8 cellular contexts compared by ENCODE assay signal in genomic region chr5:55993628-55994501, GRCh38. TPM values are rescaled to one million over a fixed set of nuclear protein-coding genes. Genes with fewer than 3 reads are reported as not detected.
DNase-seq lines count a peak whose midpoint lies in the region; ATAC-seq, FAIRE-seq and TF ChIP-seq lines count a peak whose summit lies in the region.

No MANE protein-coding gene starts in this region.

- TF ChIP-seq EP300 in K562 (IDR thresholded peaks at IDR 0.05; ENCODE audit: low read length) = no peak
- TF ChIP-seq EP300 in tibial nerve (IDR thresholded peaks at IDR 0.05) = no peak

- intact Hi-C loops in K562 (cut with micrococcal nuclease) = loop anchor here (2.0 to 5.0 kb wide), 2 partner anchors 43 to 79 kb away; no protein-coding TSS in a partner anchor

- in situ Hi-C loops in K562 (cut with MboI) = no loop called here

- H2AFZ ChIP-seq in K562 (ENCODE audit: low read depth, low read length) = peak overlapping the region; percentile 89

- no peak for FAIRE-seq in K562 (lab: Jason Lieb, UNC)

- no peak for DNase-seq in AG04449 (ENCODE audit: low read depth, low spot score)
- DNase-seq in K562 (ENCODE audit: extremely low read depth in 1 of 4, low spot score in 3 of 4) = no peak
- DNase-seq in tibial nerve (ENCODE audit: low spot score in 2 of 2) = no peak

- CTCF ChIA-PET in AG04449 (lab: Yijun Ruan, JAX) = interaction anchor here (1.3 kb wide), 1 partner anchor 9 kb away, joined by 3 read pairs; no protein-coding TSS in a partner anchor
- CTCF ChIA-PET in K562 (lab: Yijun Ruan, JAX; ENCODE audit: low intra/inter-chr PET ratio) = interaction anchor here (0.6 kb wide), 1 partner anchor 79 kb away, joined by 3 read pairs; no protein-coding TSS in a partner anchor

- no peaks in the 10 kb centered on the region for H3K27me3 ChIP-seq in HUES64 (ENCODE audit: insufficient read depth, low read length)
- no peaks in the 10 kb centered on the region for H3K27me3 ChIP-seq in K562 (ENCODE audit: control insufficient read depth in 2 of 2, insufficient read depth in 2 of 2, low read length in 2 of 2)
- no peaks in the 10 kb centered on the region for H3K27me3 ChIP-seq in liver (ENCODE audit: control insufficient read depth in 4 of 4, insufficient read depth in 4 of 4, low read length in 3 of 4)
- H3K27me3 ChIP-seq in tibial nerve = no peaks in the 10 kb centered on the region

- no peaks in the 10 kb centered on the region for H3K36me3 ChIP-seq in HUES64 (ENCODE audit: insufficient read depth, low read length)
- H3K36me3 ChIP-seq in K562 (ENCODE audit: control insufficient read depth, insufficient read depth, low read length) = no peaks in the 10 kb centered on the region
- peaks cover 0 to 2% (median 0%) of the 10 kb centered on the region in 4 donors for H3K36me3 ChIP-seq in liver (ENCODE audit: control insufficient read depth in 4 of 4, insufficient read depth in 3 of 4, low read depth in 1 of 4, low read length in 3 of 4)
- peaks cover 0 to 4% (median 0%) of the 10 kb centered on the region in 3 donors for H3K36me3 ChIP-seq in tibial nerve

- ATAC-seq in K562 (no peak), GM18861 (IDR thresholded peaks at IDR 0.05; ENCODE audit: unreplicated experiment) (no peak), GM19328 (IDR thresholded peaks at IDR 0.05; ENCODE audit: unreplicated experiment) (no peak), GM18520 (IDR thresholded peaks at IDR 0.05; ENCODE audit: unreplicated experiment) (no peak)

- H3K4me3 ChIP-seq in AG04449 (ENCODE audit: low read depth, low read length) (peak overlapping the region; percentile 84), HUES64 (ENCODE audit: low read length) (peak overlapping the region; percentile 79), K562 (peak overlapping the region; percentile 90), liver (ENCODE audit: low read depth in 1 of 3, low read length in 3 of 3) (peak overlapping the region; percentile 75 to 91 (median 76)), tibial nerve (peak overlapping the region; percentile 70 to 95 (median 93))

- peaks cover 10% of the 10 kb centered on the region for H3K4me1 ChIP-seq in HUES64 (ENCODE audit: insufficient read depth, low read length)
- peaks cover 16 to 33% of the 10 kb centered on the region in 2 experiments for H3K4me1 ChIP-seq in K562 (replicated peaks in 1 of 2; ENCODE audit: control insufficient read depth in 2 of 2, insufficient read depth in 2 of 2, low read length in 2 of 2)
- peaks cover 4 to 41% (median 11%) of the 10 kb centered on the region in 4 donors for H3K4me1 ChIP-seq in liver (ENCODE audit: control insufficient read depth in 4 of 4, insufficient read depth in 4 of 4, low read length in 3 of 4)
- peaks cover 0 to 53% (median 18%) of the 10 kb centered on the region in 4 donors for H3K4me1 ChIP-seq in tibial nerve

- WGBS in HUES64 = 4% methylated on average over 11 of the region's 15 CpGs
- WGBS in K562 (ENCODE audit: insufficient coverage, low coverage, missing lambda C conversion rate) = 1% methylated on average over 14 of the region's 15 CpGs
- under 1% methylated on average over 15 of the region's 15 CpGs for WGBS in liver
- 0% methylated on average over 15 of the region's 15 CpGs for WGBS in tibial nerve, 2 donors

- H3K9me3 ChIP-seq in HUES64 (ENCODE audit: insufficient read depth, low read depth, low read length) (no peaks in the 10 kb centered on the region), K562 (replicated peaks; ENCODE audit: control insufficient read depth, insufficient read depth, low read depth, low read length) (no peaks in the 10 kb centered on the region), liver (ENCODE audit: control insufficient read depth in 4 of 4, low read length in 3 of 4) (no peaks in the 10 kb centered on the region), tibial nerve (no peaks in the 10 kb centered on the region)

- POLR2A ChIA-PET in AG04449 (lab: Yijun Ruan, JAX) (no interaction called here), K562 (lab: Yijun Ruan, JAX) (interaction anchor here (0.6 kb wide), 1 partner anchor 169 kb away, joined by 3 read pairs; no protein-coding TSS in a partner anchor)

- no peak for TF ChIP-seq RAD21 in K562 (CRISPR knock-in tag; conservative IDR thresholded peaks at IDR 0.05 in 1 of 2, IDR thresholded peaks at IDR 0.05 in 1 of 2)
- peak in 1 of 2 donors; percentile 14 for TF ChIP-seq RAD21 in liver (IDR thresholded peaks at IDR 0.05)

- peak overlapping the region; percentile 92; the same call in 1 of the 2 replicates for H3K27ac ChIP-seq in HUES64 (ENCODE audit: low read depth, low read length)
- H3K27ac ChIP-seq in K562 (ENCODE audit: extremely low read depth, low read depth, low read length) = peak overlapping the region; percentile 86
- H3K27ac ChIP-seq in liver (ENCODE audit: low read depth in 1 of 2, low read length in 2 of 2) = peak overlapping the region; percentile 98 to 99
- peak overlapping the region; percentile 97 to 100 (median 100) for H3K27ac ChIP-seq in tibial nerve

- H3K4me2 ChIP-seq in K562 (ENCODE audit: insufficient read depth, low read length) = peak overlapping the region; percentile 89

- peaks cover 58% of the 10 kb centered on the region for H3K79me2 ChIP-seq in K562 (ENCODE audit: control insufficient read depth, insufficient read depth, low read length)

- TF ChIP-seq CTCF in AG04449 (IDR thresholded peaks at IDR 0.05; ENCODE audit: insufficient read depth, low read length, missing control alignments) (no peak), K562 (IDR thresholded peaks at IDR 0.05 in 2 of 3, conservative IDR thresholded peaks at IDR 0.05 in 1 of 3; ENCODE audit: insufficient read depth in 2 of 3, low read depth in 1 of 3, low read length in 3 of 3) (no peak), liver (IDR thresholded peaks at IDR 0.05; ENCODE audit: low read depth, low read length, missing input control) (no peak), tibial nerve (IDR thresholded peaks at IDR 0.05) (no peak)

- H3K9me1 ChIP-seq in K562 (ENCODE audit: control insufficient read depth, insufficient read depth, low read length) = no peaks in the 10 kb centered on the region

- peak overlapping the region; percentile 72 for H3K9ac ChIP-seq in HUES64 (ENCODE audit: low read depth, low read length)
- peak overlapping the region; percentile 85 to 91 for H3K9ac ChIP-seq in K562 (ENCODE audit: insufficient read depth in 1 of 2, low read depth in 2 of 2, low read length in 2 of 2)
- peak overlapping the region; percentile 72 to 99 for H3K9ac ChIP-seq in liver (ENCODE audit: low read depth in 1 of 2, low read length in 2 of 2)

- TF ChIP-seq POLR2A in K562 (conservative IDR thresholded peaks at IDR 0.05) = no peak
- TF ChIP-seq POLR2A in tibial nerve (IDR thresholded peaks at IDR 0.05) = no peak

- no peaks in the 10 kb centered on the region for H4K20me1 ChIP-seq in K562 (replicated peaks; ENCODE audit: control insufficient read depth, insufficient read depth, low read length)

- BruUV-seq in K562 (replicated peaks; lab: Mats Ljungman, UMichigan) = no TSS peak

TF ChIP-seq in K562, 482 proteins besides CTCF, POLR2A, EP300 and RAD21 (continues in another document):
- TF ChIP-seq BRD4 (IDR thresholded peaks at IDR 0.05) = peak; percentile 54; the same call in 1 of the 2 replicates
- 0 out of 4 replicates have a peak, but pooled peaks of 1 of the 2 experiments have one; percentile 30 for TF ChIP-seq FOXK2 (conservative IDR thresholded peaks at IDR 0.05 in 1 of 2, IDR thresholded peaks at IDR 0.05 in 1 of 2; ENCODE audit: low read depth in 2 of 2)
- TF ChIP-seq FOXA1 (IDR thresholded peaks at IDR 0.05; ENCODE audit: borderline replicate concordance) = no peak

TF ChIP-seq in liver, 16 proteins besides CTCF, POLR2A, EP300 and RAD21:
- TF ChIP-seq JUND (IDR thresholded peaks at IDR 0.05) (peak in 1 of 2 donors; percentile 40), HNF4A (conservative IDR thresholded peaks at IDR 0.05) (peak in 1 of 2 donors; percentile 11), SP1 (IDR thresholded peaks at IDR 0.05) (no peak), FOXA2 (IDR thresholded peaks at IDR 0.05) (peak; percentile 11)

RNA-seq across cellular contexts. Expression of gene IL6ST, which starts 0.9 kb away (rescaled TPM):
- polyA plus RNA-seq in HUES64 (2013, experiment 1 of 2) = 8.9 TPM
- 11.0 TPM for polyA plus RNA-seq in HUES64 (2013, experiment 2 of 2)
- total RNA-seq in K562 (2011; cell fraction: chromatin; rRNA removed; ENCODE audit: low replicate concordance) = 26.8 and 77.1 TPM in 2 replicates
- 10.4 and 21.0 TPM in 2 replicates for total RNA-seq in K562 (2011; cell fraction: nucleolus; rRNA removed)
- total RNA-seq in K562 (2011; cell fraction: nucleoplasm; rRNA removed) = 19.9 and 23.6 TPM in 2 replicates
- total RNA-seq in K562 (2014; rRNA removed) (7.9 and 8.5 TPM in 2 replicates), K562 (2014; rRNA removed; fragmentation: Illumina TruSeq; extraction: Trizol) (14.6 and 18.5 TPM in 2 replicates), K562 (2015; rRNA removed; fragmentation: Illumina TruSeq; extraction: Trizol) (14.4 and 16.2 TPM in 2 replicates), K562 (2021) (17.7 and 18.2 TPM in 2 replicates), liver (100 to 1,000 TPM; 135 to 438 TPM), tibial nerve (100 to 1,000 TPM; 368 to 466 (median 413) TPM)
- polyA plus RNA-seq in K562 (2011; rRNA removed) (16.7 and 27.0 TPM in 2 replicates), K562 (2014; fragmentation: Illumina TruSeq; extraction: Trizol) (7.9 and 11.0 TPM in 2 replicates), K562 (2014; fragmentation: Nextera tagmentation; extraction: Ambion mirVana) (1 to 10 TPM; 2.0 to 2.3 TPM), K562 (2014; rRNA removed) (4.5 and 5.3 TPM in 2 replicates), liver (10 to 100 TPM; 51.3 to 82.4 TPM)
- 5.8 and 7.8 TPM in 2 replicates for polyA plus RNA-seq in K562 (2011; cell fraction: cytosol; rRNA removed)
- 20.0 and 24.0 TPM in 2 replicates for polyA plus RNA-seq in K562 (2011; cell fraction: nucleus; rRNA removed)
- polyA plus RNA-seq in K562 (2012) = 7.3 and 7.8 TPM in 2 replicates
- polyA minus RNA-seq in K562 (2011; rRNA and poly(A)+ RNA removed) = 98.7 and 113 TPM in 2 replicates
- 12.9 and 37.6 TPM in 2 replicates for polyA minus RNA-seq in K562 (2011; cell fraction: cytosol; rRNA and poly(A)+ RNA removed)
- polyA minus RNA-seq in K562 (2011; cell fraction: nucleus; rRNA and poly(A)+ RNA removed) = 15.9 and 33.5 TPM in 2 replicates
